ENCODE assay signal across 34 cellular contexts in the genomic region with DNA sequence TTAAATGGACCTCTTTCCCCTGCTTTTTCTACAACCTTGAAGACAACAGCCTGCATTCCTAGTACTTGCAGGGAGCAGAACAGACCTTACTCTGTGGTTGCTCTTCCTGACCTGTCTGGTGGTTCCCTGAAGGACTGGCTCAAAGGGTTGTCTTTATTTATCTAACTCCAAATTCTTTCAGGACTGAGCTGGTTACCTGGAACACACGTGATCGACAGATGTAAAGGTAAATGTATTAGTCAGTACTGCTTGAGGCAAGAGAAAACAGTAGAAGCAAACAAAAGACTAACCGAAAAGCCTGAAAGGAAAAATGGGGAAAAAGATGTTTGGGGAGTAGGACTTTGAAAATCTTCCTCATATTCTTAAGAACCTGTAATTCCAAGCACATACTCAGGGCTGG. TPM values are rescaled to one million over a fixed set of nuclear protein-coding genes. Genes with fewer than 3 reads are reported as not detected.
"Had no signal": no experiment of that assay in that cellular context is flagged by ENCODE, and none has a peak within 500 bp of the region (broad histone marks: within the 10 kb centered on the region; RNA-seq: fewer than 3 reads in every experiment).

No MANE protein-coding gene starts in this region.

- H3K4me1 ChIP-seq: esophagus squamous epithelium, heart right ventricle, prostate gland, right atrium auricular region, stomach, testis, tibial nerve, upper lobe of left lung had no signal

- H3K27me3 Mint-ChIP-seq: memory B cell; naive B cell; natural killer cell treated with Interleukin-12 subunit alpha and Interleukin-12 subunit beta and Interleukin-15 and Interleukin-18, amount 100 ng/mL, for 72 hours had no signal

- DNase-seq: dorsolateral prefrontal cortex; effector CD8-positive, alpha-beta T cell; erythroblast; esophagus squamous epithelium; foreskin melanocyte; glutamatergic neuron; heart right ventricle; hippocampal formation; immature natural killer cell; islet precursor cell; left ventricle myocardium superior; naive B cell; stimulated activated CD4-positive, alpha-beta T cell treated with anti-CD3 and anti-CD28 coated beads, Interleukin-2, amount 100 ng/mL, for 24 hours; stimulated activated CD4-positive, alpha-beta T cell treated with anti-CD3 and anti-CD28 coated beads, Interleukin-4, amount 100 ng/mL, for 24 hours; stimulated activated naive CD4-positive, alpha-beta T cell treated with Interleukin-2 at 50 U/mL for 16 hours; stomach; substantia nigra; testis; upper lobe of left lung had no signal

- H3K4me1 Mint-ChIP-seq: memory B cell; naive B cell; neural crest cell; stimulated activated effector memory CD8-positive, alpha-beta T cell treated with anti-CD3 and anti-CD28 coated beads, Interleukin-12 subunit alpha, Interleukin-12 subunit beta, amount 100 ng/mL, for 72 hours had no signal

- H3K27ac ChIP-seq: dorsolateral prefrontal cortex, esophagus squamous epithelium, heart right ventricle, prostate gland, right atrium auricular region, stomach, testis, tibial nerve, upper lobe of left lung had no signal

- H3K27ac Mint-ChIP-seq: immature natural killer cell; memory B cell; naive B cell; natural killer cell treated with Interleukin-12 subunit alpha and Interleukin-12 subunit beta and Interleukin-15 and Interleukin-18, amount 100 ng/mL, for 72 hours; stimulated activated effector memory CD8-positive, alpha-beta T cell treated with anti-CD3 and anti-CD28 coated beads, Interleukin-12 subunit alpha, Interleukin-12 subunit beta, amount 100 ng/mL, for 72 hours had no signal

- H3K4me3 Mint-ChIP-seq: immature natural killer cell; memory B cell; naive B cell; natural killer cell treated with Interleukin-12 subunit alpha and Interleukin-12 subunit beta and Interleukin-15 and Interleukin-18, amount 100 ng/mL, for 72 hours; neural crest cell; stimulated activated effector memory CD8-positive, alpha-beta T cell treated with anti-CD3 and anti-CD28 coated beads, Interleukin-12 subunit alpha, Interleukin-12 subunit beta, amount 100 ng/mL, for 72 hours had no signal

- FAIRE-seq: colon, endothelial cell of umbilical vein, urothelium cell line had no signal

- H3K27me3 ChIP-seq: dorsolateral prefrontal cortex, esophagus squamous epithelium, heart right ventricle, right atrium auricular region, stomach, testis, tibial nerve, upper lobe of left lung had no signal

- H3K9me3 ChIP-seq: prostate gland, testis had no signal

- H3K4me3 ChIP-seq: dorsolateral prefrontal cortex, esophagus squamous epithelium, heart right ventricle, lung, prostate gland, right atrium auricular region, stomach, testis, tibial nerve, upper lobe of left lung had no signal

RNA-seq across cellular contexts. Expression of a gene that starts 18.0 kb away (rescaled TPM):
- total RNA-seq: cerebellum; dorsolateral prefrontal cortex; endothelial cell of umbilical vein; esophagus squamous epithelium; heart right ventricle; left ventricle myocardium superior; lung; mononuclear cell; natural killer cell treated with Interleukin-12 subunit alpha and Interleukin-12 subunit beta and Interleukin-15 and Interleukin-18, amount 100 ng/mL, for 72 hours; neural crest cell; osteocyte; prostate gland; right atrium auricular region; sciatic nerve; stomach; tibial nerve; upper lobe of left lung had no signal
- polyA plus RNA-seq: endothelial cell of umbilical vein, heart right ventricle, immature natural killer cell, lung, stomach had no signal
